16 cellular contexts compared by ENCODE assay signal in the genomic region with DNA sequence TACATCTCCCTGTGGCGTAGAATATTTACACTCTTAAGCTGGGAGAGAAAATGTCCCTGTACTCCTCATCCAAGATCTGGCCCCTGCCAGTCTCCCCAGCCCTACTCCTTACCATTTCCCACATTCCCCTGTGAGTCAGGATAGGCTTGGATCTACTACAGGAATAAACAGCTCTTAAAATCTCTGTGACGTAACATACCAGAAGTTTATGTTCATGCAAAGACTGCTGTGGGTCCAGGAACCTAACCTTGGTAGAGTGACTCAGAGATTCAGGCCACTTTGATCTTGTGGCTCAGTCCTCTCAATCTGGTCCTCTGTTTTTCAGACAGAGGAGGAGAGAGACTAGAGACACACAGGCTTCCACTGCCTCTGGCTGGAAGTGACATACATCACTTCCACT. TPM values are rescaled to one million over a fixed set of nuclear protein-coding genes. Genes with fewer than 3 reads are reported as not detected.
A peak's percentile ranks its signal among the peaks of the same experiment; 100 is the strongest.
DNase-seq lines count a peak whose midpoint lies in the region; ATAC-seq and TF ChIP-seq lines count a peak whose summit lies in the region.
"Had no signal": no experiment of that assay in that cellular context is flagged by ENCODE, and none has a peak within 500 bp of the region (broad histone marks: within the 10 kb centered on the region; RNA-seq: fewer than 3 reads in every experiment).

No MANE protein-coding gene starts in this region.

- no peak for TF ChIP-seq CTCF in fibroblast of villous mesenchyme (IDR thresholded peaks at IDR 0.05; ENCODE audit: insufficient read depth, low read depth, low read length)

- no peak overlapping the region for H3K4me3 ChIP-seq in fibroblast of villous mesenchyme (ENCODE audit: low read depth, low read length)
- H3K4me3 ChIP-seq: A549, HAP-1, MG63 had no signal

- no peak for ATAC-seq in GM19035 (IDR thresholded peaks at IDR 0.05; ENCODE audit: unreplicated experiment)
- ATAC-seq: A549 had no signal

- DNase-seq in EL, result peak; percentile 50
- peak; percentile 86 for DNase-seq in HT1080 (ENCODE audit: low read depth)
- DNase-seq in amniotic epithelial cell (ENCODE audit: low read depth), result peak; percentile 38
- peak; percentile 24 for DNase-seq in fibroblast of villous mesenchyme (ENCODE audit: low read depth)
- DNase-seq in COLO829 (ENCODE audit: low spot score), result no peak
- DNase-seq in midbrain (lab: John Stamatoyannopoulos, UW), result no peak
- no peak for DNase-seq in NCI-H2196 (lab: John Stamatoyannopoulos, UW; ENCODE audit: unreplicated experiment)
- DNase-seq: MG63, NCI-H1105, NCI-H1694, NCI-H2107, NCI-H345, NCI-H69 had no signal

RNA-seq across cellular contexts. Expression of gene GPR6, which starts 38.5 kb away (rescaled TPM):
- not detected in 2 replicates for total RNA-seq in HT1080 (2014; rRNA removed; shearing (Covaris generic))
- polyA plus RNA-seq in HT1080 (2015; cell fraction: cytosol; rRNA removed), result not detected in 2 replicates
- not detected in 2 replicates for polyA plus RNA-seq in HT1080 (2015; cell fraction: nucleus; rRNA removed)
- not detected in 2 replicates for total RNA-seq in fibroblast of villous mesenchyme
- polyA plus RNA-seq: A549 had no signal

Comparison
In these comparisons a context has a peak if more than half of its experiments do, and no peak if none do; other contexts are left out.
1. DNase-seq: peak in EL (single experiment), HT1080 (single experiment), amniotic epithelial cell (single experiment) and fibroblast of villous mesenchyme (single experiment); none in COLO829 (single experiment), midbrain (single experiment) and NCI-H2196 (single experiment).